Comparison of ENCODE assay signal across 12 cellular contexts in the genomic region with DNA sequence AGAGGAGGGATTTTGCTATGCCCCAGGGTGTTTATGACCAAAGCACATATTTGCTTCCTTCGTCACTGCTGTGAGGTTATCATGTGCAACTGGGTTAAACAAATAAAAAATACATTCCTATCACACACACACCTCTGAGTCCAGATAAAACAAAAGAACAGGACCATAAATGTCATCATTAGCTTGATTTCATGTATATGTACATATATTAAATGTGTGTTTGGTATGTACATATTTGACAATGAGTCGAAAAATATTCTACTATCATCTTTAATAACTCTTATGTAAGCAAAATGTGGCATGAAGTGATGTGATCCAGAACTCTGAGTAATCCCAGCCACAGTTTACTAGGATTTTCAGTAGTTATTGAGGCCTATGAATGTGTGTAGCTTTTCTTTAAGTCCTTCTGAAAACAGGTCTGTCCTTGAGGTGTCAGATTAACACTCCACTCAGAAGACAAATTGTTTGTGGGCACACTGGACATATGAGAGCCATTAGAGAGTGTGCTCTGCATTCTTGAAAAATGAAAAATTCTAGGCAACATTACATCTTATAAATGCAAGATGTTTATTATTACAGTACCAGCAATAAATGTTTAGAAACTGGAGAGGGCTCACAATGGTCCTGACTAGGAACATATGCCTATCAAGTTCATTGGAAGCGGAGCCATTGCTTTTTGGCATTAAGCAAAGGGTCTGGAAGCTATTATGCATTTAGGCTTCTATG.
A peak's percentile ranks its signal among the peaks of the same experiment; 100 is the strongest.
DNase-seq lines count a peak whose midpoint lies in the region; ATAC-seq and TF ChIP-seq lines count a peak whose summit lies in the region.
"Had no signal": no experiment of that assay in that cellular context is flagged by ENCODE, and none has a peak within 500 bp of the region (broad histone marks: within the 10 kb centered on the region; RNA-seq: fewer than 3 reads in every experiment).

No MANE protein-coding gene starts in this region.

- no peaks in the 10 kb centered on the region for H3K9me3 ChIP-seq in MG63

- H3K4me3 Mint-ChIP-seq in Calu3 (ENCODE audit: low read depth, unreplicated experiment) (no peak overlapping the region), mesothelial cell of epicardium (no peak overlapping the region)
- no peak overlapping the region for H3K4me3 Mint-ChIP-seq in activated CD4-positive, alpha-beta memory T cell treated with anti-CD3 and anti-CD28 coated beads, Interleukin-2, amount 10 ng/mL, durations not matched to agents 7 days and 5 days
- H3K4me3 Mint-ChIP-seq: activated CD4-positive, alpha-beta memory T cell treated with anti-CD3 and anti-CD28 coated beads for 36 hours had no signal

- no peaks in the 10 kb centered on the region for H3K9me3 Mint-ChIP-seq in Calu3 (ENCODE audit: low read depth, unreplicated experiment)
- no peaks in the 10 kb centered on the region for H3K9me3 Mint-ChIP-seq in mesothelial cell of epicardium
- no peaks in the 10 kb centered on the region for H3K9me3 Mint-ChIP-seq in activated CD4-positive, alpha-beta memory T cell treated with anti-CD3 and anti-CD28 coated beads, Interleukin-2, amount 10 ng/mL, durations not matched to agents 7 days and 5 days
- H3K9me3 Mint-ChIP-seq: activated CD4-positive, alpha-beta memory T cell treated with anti-CD3 and anti-CD28 coated beads for 36 hours had no signal

- H3K27ac ChIP-seq in brain microvascular endothelial cell = no peak overlapping the region
- H3K27ac ChIP-seq: cardiac muscle cell had no signal

- TF ChIP-seq CTCF in Calu3 (IDR thresholded peaks at IDR 0.05; ENCODE audit: unreplicated experiment) = no peak
- no peak for TF ChIP-seq CTCF in brain microvascular endothelial cell (IDR thresholded peaks at IDR 0.05; ENCODE audit: low read depth, low read length, missing control alignments)
- no peak for TF ChIP-seq CTCF in mesothelial cell of epicardium (IDR thresholded peaks at IDR 0.05; ENCODE audit: unreplicated experiment)

- no peak overlapping the region for H3K4me3 ChIP-seq in MG63
- no peak overlapping the region for H3K4me3 ChIP-seq in brain microvascular endothelial cell (ENCODE audit: low read depth, low read length)
- H3K4me3 ChIP-seq: cardiac muscle cell had no signal

- POLR2A ChIA-PET in activated CD4-positive, alpha-beta memory T cell treated with anti-CD3 and anti-CD28 coated beads, Interleukin-2, amount 10 ng/mL, durations not matched to agents 7 days and 5 days (lab: Charles Lee) = no interaction called here

- CTCF ChIA-PET in Calu3 (lab: Charles Lee) = no interaction called here
- CTCF ChIA-PET in activated CD4-positive, alpha-beta memory T cell treated with anti-CD3 and anti-CD28 coated beads, Interleukin-2, amount 10 ng/mL, durations not matched to agents 7 days and 5 days (lab: Charles Lee) = no interaction called here

- H3K27me3 Mint-ChIP-seq in Calu3 (ENCODE audit: unreplicated experiment) (no peaks in the 10 kb centered on the region), mesothelial cell of epicardium (ENCODE audit: low read depth) (no peaks in the 10 kb centered on the region)
- H3K27me3 Mint-ChIP-seq in activated CD4-positive, alpha-beta memory T cell treated with anti-CD3 and anti-CD28 coated beads, Interleukin-2, amount 10 ng/mL, durations not matched to agents 7 days and 5 days = no peaks in the 10 kb centered on the region
- H3K27me3 Mint-ChIP-seq: activated CD4-positive, alpha-beta memory T cell treated with anti-CD3 and anti-CD28 coated beads for 36 hours had no signal

- in situ Hi-C loops in brain microvascular endothelial cell (cut with HindIII; ENCODE audit: low pct_ligation_motif_present, low sequenced_read_pairs) = no loop called here

- H3K36me3 Mint-ChIP-seq in Calu3 (ENCODE audit: insufficient read depth, unreplicated experiment) (peaks cover 5% of the 10 kb centered on the region), mesothelial cell of epicardium (no peaks in the 10 kb centered on the region)
- no peaks in the 10 kb centered on the region for H3K36me3 Mint-ChIP-seq in activated CD4-positive, alpha-beta memory T cell treated with anti-CD3 and anti-CD28 coated beads, Interleukin-2, amount 10 ng/mL, durations not matched to agents 7 days and 5 days (ENCODE audit: low read depth)
- H3K36me3 Mint-ChIP-seq: activated CD4-positive, alpha-beta memory T cell treated with anti-CD3 and anti-CD28 coated beads for 36 hours had no signal

- no peak for ATAC-seq in GM21619 (IDR thresholded peaks at IDR 0.05; ENCODE audit: unreplicated experiment)
- ATAC-seq in HG03469 (IDR thresholded peaks at IDR 0.05; ENCODE audit: unreplicated experiment) = no peak

- no TSS peak for BruUV-seq in Calu3 (replicated peaks; lab: Mats Ljungman, UMichigan)

- intact Hi-C loops in Calu3 (cut with micrococcal nuclease; ENCODE audit: unreplicated experiment) = no loop called here

- peak; percentile 35 for DNase-seq in Calu3
- peak; percentile 32 for DNase-seq in MG63
- peak; percentile 77 for DNase-seq in brain microvascular endothelial cell
- no peak for DNase-seq in mesothelial cell of epicardium (ENCODE audit: low spot score in 2 of 2, unreplicated experiment in 2 of 2)
- DNase-seq in activated CD4-positive, alpha-beta memory T cell treated with anti-CD3 and anti-CD28 coated beads, Interleukin-2, amount 10 ng/mL, durations not matched to agents 7 days and 5 days = no peak
- DNase-seq in NCI-H2171 (lab: John Stamatoyannopoulos, UW) = no peak
- DNase-seq: activated CD4-positive, alpha-beta memory T cell treated with anti-CD3 and anti-CD28 coated beads for 36 hours; MM.1S; occipital lobe had no signal

- peaks cover 28% of the 10 kb centered on the region for H3K4me1 Mint-ChIP-seq in Calu3 (ENCODE audit: low read depth, unreplicated experiment)
- peaks cover 28% of the 10 kb centered on the region for H3K4me1 Mint-ChIP-seq in mesothelial cell of epicardium
- no peaks in the 10 kb centered on the region for H3K4me1 Mint-ChIP-seq in activated CD4-positive, alpha-beta memory T cell treated with anti-CD3 and anti-CD28 coated beads, Interleukin-2, amount 10 ng/mL, durations not matched to agents 7 days and 5 days

- H3K36me3 ChIP-seq in MG63 (0 out of 2 replicates have a peak, but pooled peaks cover 3% of the 10 kb centered on the region), brain microvascular endothelial cell (replicated peaks) (no peaks in the 10 kb centered on the region)
- H3K36me3 ChIP-seq: cardiac muscle cell had no signal

- H3K27ac Mint-ChIP-seq in Calu3 (ENCODE audit: unreplicated experiment) (peak overlapping the region; percentile 78), mesothelial cell of epicardium (peak overlapping the region; percentile 81)
- no peak overlapping the region for H3K27ac Mint-ChIP-seq in activated CD4-positive, alpha-beta memory T cell treated with anti-CD3 and anti-CD28 coated beads, Interleukin-2, amount 10 ng/mL, durations not matched to agents 7 days and 5 days
- H3K27ac Mint-ChIP-seq: activated CD4-positive, alpha-beta memory T cell treated with anti-CD3 and anti-CD28 coated beads for 36 hours had no signal

- no peaks in the 10 kb centered on the region for H3K27me3 ChIP-seq in MG63
- no peaks in the 10 kb centered on the region for H3K27me3 ChIP-seq in brain microvascular endothelial cell (replicated peaks)
- H3K27me3 ChIP-seq: cardiac muscle cell had no signal

Comparison
In these comparisons a context has a peak if more than half of its experiments do, and no peak if none do; other contexts are left out.
1. DNase-seq: peak in Calu3 (single experiment), MG63 (single experiment) and brain microvascular endothelial cell (single experiment); none in mesothelial cell of epicardium (0 of 2), activated CD4-positive, alpha-beta memory T cell treated with anti-CD3 and anti-CD28 coated beads, Interleukin-2, amount 10 ng/mL, durations not matched to agents 7 days and 5 days (single experiment) and NCI-H2171 (single experiment).